Comparison of ENCODE assay signal across 21 cellular contexts in genomic region chr4:2396781-2397368, GRCh38. TPM values are rescaled to one million over a fixed set of nuclear protein-coding genes. Genes with fewer than 3 reads are reported as not detected.
A peak's percentile ranks its signal among the peaks of the same experiment; 100 is the strongest.
DNase-seq lines count a peak whose midpoint lies in the region; ATAC-seq and TF ChIP-seq lines count a peak whose summit lies in the region.
"Had no signal": no experiment of that assay in that cellular context is flagged by ENCODE, and none has a peak within 500 bp of the region (broad histone marks: within the 10 kb centered on the region; RNA-seq: fewer than 3 reads in every experiment).

No MANE protein-coding gene starts in this region.

- H3K4me1 Mint-ChIP-seq in H9, result peaks cover 24 to 36% of the 10 kb centered on the region in 2 experiments
- peaks cover 42 to 51% of the 10 kb centered on the region in 2 donors for H3K4me1 Mint-ChIP-seq in natural killer cell treated with Interleukin-12 subunit alpha and Interleukin-12 subunit beta and Interleukin-15 and Interleukin-18, amount 100 ng/mL, for 72 hours (ENCODE audit: low read depth in 2 of 2)

- H3K4me3 ChIP-seq in AG04450 (ENCODE audit: low read depth, low read length) (no peak overlapping the region), astrocyte of the cerebellum (ENCODE audit: low read depth, low read length) (no peak overlapping the region), epithelial cell of esophagus (ENCODE audit: low read length) (no peak overlapping the region), adrenal gland (no peak overlapping the region)
- H3K4me3 ChIP-seq: SJCRH30 had no signal

- WGBS in H9 (ENCODE audit: extremely low coverage, insufficient read length, low lambda C conversion rate), result no CpG with 5 or more reads among the region's 21 CpGs
- WGBS in adrenal gland, 4 donors, result 81 to 93% (median 87%) methylated on average over 17 to 21 of the region's 21 CpGs

- H3K27me3 ChIP-seq in AG04450 (ENCODE audit: control insufficient read depth, insufficient read depth, low read length), result peaks cover 39% of the 10 kb centered on the region
- no peaks in the 10 kb centered on the region for H3K27me3 ChIP-seq in H9 (ENCODE audit: insufficient read depth, low read length)
- H3K27me3 ChIP-seq in adrenal gland, result no peaks in the 10 kb centered on the region

- H3K36me3 ChIP-seq in adrenal gland (replicated peaks in 1 of 2), result no peaks in the 10 kb centered on the region
- H3K36me3 ChIP-seq: SJCRH30 had no signal

- no peaks in the 10 kb centered on the region; a peak in 1 of 7 replicates for H3K36me3 Mint-ChIP-seq in H9 (ENCODE audit: insufficient read depth in 1 of 3, low read depth in 3 of 3)
- no peaks in the 10 kb centered on the region for H3K36me3 Mint-ChIP-seq in natural killer cell treated with Interleukin-12 subunit alpha and Interleukin-12 subunit beta and Interleukin-15 and Interleukin-18, amount 100 ng/mL, for 72 hours
- H3K36me3 Mint-ChIP-seq: CD8-positive, alpha-beta T cell had no signal

- no peak for TF ChIP-seq POLR2A in adrenal gland (IDR thresholded peaks at IDR 0.05)

- no peak overlapping the region for H3K27ac Mint-ChIP-seq in H9
- no peak overlapping the region for H3K27ac Mint-ChIP-seq in natural killer cell treated with Interleukin-12 subunit alpha and Interleukin-12 subunit beta and Interleukin-15 and Interleukin-18, amount 100 ng/mL, for 72 hours

- H3K4ac ChIP-seq in H9 (ENCODE audit: low read depth, low read length), result no peak overlapping the region

- DNase-seq in AG04450 (ENCODE audit: low read depth, low spot score) (no peak), H9 (no peak), astrocyte of the cerebellum (ENCODE audit: low read depth) (no peak), epithelial cell of esophagus (ENCODE audit: low read depth) (no peak), NCI-H1048 (lab: John Stamatoyannopoulos, UW) (no peak), adrenal gland (no peak)
- no peak for DNase-seq in natural killer cell treated with Interleukin-12 subunit alpha and Interleukin-12 subunit beta and Interleukin-15 and Interleukin-18, amount 100 ng/mL, for 72 hours (ENCODE audit: low spot score)
- DNase-seq: 8988T; AML-193; C1 segment of cervical spinal cord; CD8-positive, alpha-beta T cell; GOT3; NCI-H1105 treated with DMSO at 0.1 percent for 48 hours; NCI-H1694; NCI-H2081; NCI-H2171 treated with DMSO at 0.1 percent for 48 hours; NCI-H524 treated with DMSO at 0.1 percent for 48 hours; NCI-H82; SJCRH30 had no signal

- H3K4me3 Mint-ChIP-seq in H9, result no peak overlapping the region
- no peak overlapping the region for H3K4me3 Mint-ChIP-seq in natural killer cell treated with Interleukin-12 subunit alpha and Interleukin-12 subunit beta and Interleukin-15 and Interleukin-18, amount 100 ng/mL, for 72 hours
- H3K4me3 Mint-ChIP-seq: CD8-positive, alpha-beta T cell had no signal

- CTCF ChIA-PET in AG04450 (lab: Charles Lee), result interaction anchor here (0.5 kb wide), 1 partner anchor 8 kb away, joined by 3 read pairs; no protein-coding TSS in a partner anchor

- H3K23ac ChIP-seq in H9 (ENCODE audit: insufficient read length, low read depth, low read length), result no peak overlapping the region

- no peak overlapping the region for H2BK5ac ChIP-seq in H9 (ENCODE audit: insufficient read length, low read length)

- no peak overlapping the region for H3K27ac ChIP-seq in AG04450 (ENCODE audit: low read depth, low read length)
- no peak overlapping the region for H3K27ac ChIP-seq in H9 (ENCODE audit: insufficient read length, low read depth, low read length)
- H3K27ac ChIP-seq in adrenal gland, result no peak overlapping the region
- H3K27ac ChIP-seq: KMS-11, SJCRH30 had no signal

- in situ Hi-C loops in astrocyte of the cerebellum (cut with HindIII; ENCODE audit: low sequenced_read_pairs), result no loop called here

- no peaks in the 10 kb centered on the region for H3K79me1 ChIP-seq in H9 (ENCODE audit: insufficient read depth, low read depth, low read length, poor library complexity, severe bottlenecking)

- POLR2A ChIA-PET in AG04450 (lab: Yijun Ruan, JAX), result interaction anchor here (0.6 kb wide), 1 partner anchor 322 kb away, joined by 3 read pairs; no protein-coding TSS in a partner anchor

- H2BK15ac ChIP-seq in H9 (ENCODE audit: low read depth, low read length), result no peak overlapping the region

- H2AK5ac ChIP-seq in H9 (ENCODE audit: insufficient read length, low read length), result no peak overlapping the region

- TF ChIP-seq CTCF in AG04450 (IDR thresholded peaks at IDR 0.05; ENCODE audit: low read depth, low read length) (peak; percentile 10; the same call in 1 of the 2 replicates), H9 (conservative IDR thresholded peaks at IDR 0.05) (0 out of 3 replicates have a peak, but pooled peaks have one; percentile 19), astrocyte of the cerebellum (IDR thresholded peaks at IDR 0.05; ENCODE audit: low read depth, low read length, missing control alignments) (peak; percentile 16), epithelial cell of esophagus (IDR thresholded peaks at IDR 0.05; ENCODE audit: insufficient read depth, low read depth, low read length, missing control alignments) (peak; percentile 17), adrenal gland (IDR thresholded peaks at IDR 0.05) (no peak)

- no peak overlapping the region for H3K9ac ChIP-seq in H9 (ENCODE audit: extremely low read depth, insufficient read length, low read length)
- H3K9ac ChIP-seq: KMS-11 had no signal

- H4K91ac ChIP-seq in H9 (ENCODE audit: insufficient read length, low read depth, low read length), result no peak overlapping the region

- ATAC-seq in HG03108 (IDR thresholded peaks at IDR 0.05; ENCODE audit: unreplicated experiment), result no peak
- no peak for ATAC-seq in natural killer cell treated with Interleukin-12 subunit alpha and Interleukin-12 subunit beta and Interleukin-15 and Interleukin-18, amount 100 ng/mL, for 72 hours
- ATAC-seq: CD8-positive, alpha-beta T cell had no signal

- no peak overlapping the region for H2BK120ac ChIP-seq in H9 (ENCODE audit: low read depth, low read length, poor library complexity, severe bottlenecking)

- H3K9me3 ChIP-seq in AG04450 (ENCODE audit: control insufficient read depth, insufficient read depth, low read length), result no peaks in the 10 kb centered on the region; the same call in 1 of the 2 replicates
- no peaks in the 10 kb centered on the region for H3K9me3 ChIP-seq in H9 (ENCODE audit: control insufficient read depth, low read depth, low read length)
- no peaks in the 10 kb centered on the region for H3K9me3 ChIP-seq in adrenal gland (replicated peaks in 1 of 3)
- H3K9me3 ChIP-seq: SJCRH30 had no signal

- no peak overlapping the region for H3K4me2 ChIP-seq in H9 (ENCODE audit: insufficient read depth, insufficient read length, low read length)
- H3K4me2 ChIP-seq: KMS-11 had no signal

- no peak overlapping the region for H3K56ac ChIP-seq in H9 (ENCODE audit: insufficient read length, low read depth, low read length)

- H4K5ac ChIP-seq in H9 (ENCODE audit: insufficient read length, low read depth, low read length), result no peak overlapping the region

- H3K14ac ChIP-seq in H9 (ENCODE audit: insufficient read depth, low read length), result no peak overlapping the region

- H3K18ac ChIP-seq in H9 (ENCODE audit: insufficient read length, low read depth, low read length), result no peak overlapping the region

- H4K8ac ChIP-seq in H9 (replicated peaks; ENCODE audit: insufficient read length, low read depth, low read length), result no peak overlapping the region

- H4K20me1 ChIP-seq in H9 (ENCODE audit: control insufficient read depth, insufficient read depth, insufficient read length), result no peaks in the 10 kb centered on the region

- no peak overlapping the region for H3T11ph ChIP-seq in H9 (ENCODE audit: low read length)

- peaks cover 9% of the 10 kb centered on the region; the same call in 1 of the 2 replicates for H3K4me1 ChIP-seq in H9 (ENCODE audit: insufficient read depth, low read length)
- peaks cover 4 to 5% of the 10 kb centered on the region in 2 donors for H3K4me1 ChIP-seq in adrenal gland (replicated peaks in 1 of 2)

- H3K9me3 Mint-ChIP-seq in H9, result no peaks in the 10 kb centered on the region; a peak in 1 of 5 replicates
- no peaks in the 10 kb centered on the region for H3K9me3 Mint-ChIP-seq in natural killer cell treated with Interleukin-12 subunit alpha and Interleukin-12 subunit beta and Interleukin-15 and Interleukin-18, amount 100 ng/mL, for 72 hours
- H3K9me3 Mint-ChIP-seq: CD8-positive, alpha-beta T cell had no signal

- H3K27me3 Mint-ChIP-seq in H9 (ENCODE audit: low read depth), result peaks cover 23% of the 10 kb centered on the region
- H3K27me3 Mint-ChIP-seq in natural killer cell treated with Interleukin-12 subunit alpha and Interleukin-12 subunit beta and Interleukin-15 and Interleukin-18, amount 100 ng/mL, for 72 hours, result no peaks in the 10 kb centered on the region

- H2AFZ ChIP-seq in H9 (ENCODE audit: low read length), result no peak overlapping the region

- H3K79me2 ChIP-seq in H9 (ENCODE audit: insufficient read depth, low read length), result no peaks in the 10 kb centered on the region

- no peak overlapping the region for H2BK20ac ChIP-seq in H9 (ENCODE audit: low read depth, low read length, poor library complexity, severe bottlenecking)

- no peak overlapping the region for H2BK12ac ChIP-seq in H9 (ENCODE audit: insufficient read length, low read depth, low read length)

- H3K23me2 ChIP-seq in H9 (ENCODE audit: insufficient read length, low read depth, low read length, poor library complexity, severe bottlenecking), result peaks cover 5% of the 10 kb centered on the region

- intact Hi-C loops in adrenal gland (cut with DNase I), result no loop called here

RNA-seq across cellular contexts. Expression of gene ZFYVE28, which starts 21.6 kb away (rescaled TPM):
- polyA plus RNA-seq in AG04450 (2011; rRNA removed), result 2.2 and 3.1 TPM in 2 replicates
- 1.4 and 3.5 TPM in 2 replicates for polyA minus RNA-seq in AG04450 (2011; rRNA and poly(A)+ RNA removed)
- total RNA-seq in H9 (2021), result 0.98 and 1.2 TPM in 2 replicates
- 10 to 100 TPM; 13.9 to 23.5 (median 16.0) TPM for total RNA-seq in adrenal gland
- 10 to 100 TPM in 2 of 3 donors, 1 to 10 TPM in 1; 4.3 to 24.6 (median 20.0) TPM for polyA plus RNA-seq in adrenal gland
- total RNA-seq in natural killer cell treated with Interleukin-12 subunit alpha and Interleukin-12 subunit beta and Interleukin-15 and Interleukin-18, amount 100 ng/mL, for 72 hours, result 10 to 100 TPM; 13.8 to 25.6 TPM
- total RNA-seq: SJCRH30 had no signal

RNA-seq across cellular contexts. Expression of gene CFAP99, which starts 21.9 kb away (rescaled TPM):
- polyA plus RNA-seq in AG04450 (2011; rRNA removed) (not detected in 2 replicates), adrenal gland (1 to 10 TPM; 2.1 to 3.8 (median 3.3) TPM)
- polyA minus RNA-seq in AG04450 (2011; rRNA and poly(A)+ RNA removed), result not detected in 2 replicates
- total RNA-seq in H9 (2021) (0.13 and 0.35 TPM in 2 replicates), adrenal gland (1 to 10 TPM in 7 of 8 donors, under 1 TPM in 1; 0.18 to 5.0 (median 3.0) TPM)
- not detected for total RNA-seq in natural killer cell treated with Interleukin-12 subunit alpha and Interleukin-12 subunit beta and Interleukin-15 and Interleukin-18, amount 100 ng/mL, for 72 hours
- total RNA-seq: SJCRH30 had no signal

Comparison
In these comparisons a context has a peak if more than half of its experiments do, and no peak if none do; other contexts are left out.
1. CTCF ChIP-seq: peak in AG04450 (single experiment), H9 (single experiment), astrocyte of the cerebellum (single experiment) and epithelial cell of esophagus (single experiment); none in adrenal gland (0 of 6).